Comparison of ENCODE assay signal across 8 cellular contexts in genomic region chr5:98769006-98769255, GRCh38. TPM values are rescaled to one million over a fixed set of nuclear protein-coding genes. Genes with fewer than 3 reads are reported as not detected.
DNase-seq lines count a peak whose midpoint lies in the region; ATAC-seq and TF ChIP-seq lines count a peak whose summit lies in the region.

No MANE protein-coding gene starts in this region.

- ATAC-seq in lower lobe of right lung (peak in 1 of 2 donors; percentile 11), GM21737 (IDR thresholded peaks at IDR 0.05; ENCODE audit: unreplicated experiment) (no peak)
- no peak for ATAC-seq in stimulated activated memory B cell treated with anti-CD40 and anti-IgM and Interleukin-4, amounts not matched to agents 10 μg/mL and 1 μg/mL and 100 μg/mL, for 72 hours

- H3K4me3 ChIP-seq in colonic mucosa (peak overlapping the region; percentile 65), lower lobe of right lung (peak overlapping the region; percentile 74)

- H3K27me3 ChIP-seq in colonic mucosa (no peaks in the 10 kb centered on the region), lower lobe of right lung (ENCODE audit: low read depth) (peaks cover 6% of the 10 kb centered on the region)

- H3K36me3 Mint-ChIP-seq in stimulated activated memory B cell treated with anti-CD40 and anti-IgM and Interleukin-4, amounts not matched to agents 10 μg/mL and 1 μg/mL and 100 μg/mL, for 72 hours: no peaks in the 10 kb centered on the region

- TF ChIP-seq CTCF in GM10266 (IDR thresholded peaks at IDR 0.05; ENCODE audit: control insufficient read depth, insufficient read depth, low read depth, missing control alignments): peak; percentile 69
- TF ChIP-seq CTCF in colonic mucosa (IDR thresholded peaks at IDR 0.05): peak; percentile 67
- peak; percentile 61 for TF ChIP-seq CTCF in lower lobe of right lung (IDR thresholded peaks at IDR 0.05)

- H3K27ac ChIP-seq in colonic mucosa (peak overlapping the region; percentile 79), lower lobe of right lung (no peak overlapping the region)

- H3K9me3 ChIP-seq in colonic mucosa (no peaks in the 10 kb centered on the region), lower lobe of right lung (no peaks in the 10 kb centered on the region)

- no peaks in the 10 kb centered on the region for H3K9me3 Mint-ChIP-seq in stimulated activated memory B cell treated with anti-CD40 and anti-IgM and Interleukin-4, amounts not matched to agents 10 μg/mL and 1 μg/mL and 100 μg/mL, for 72 hours

- no peaks in the 10 kb centered on the region for H3K4me1 ChIP-seq in colonic mucosa
- peaks cover 47% of the 10 kb centered on the region for H3K4me1 ChIP-seq in lower lobe of right lung

- no peak overlapping the region for H3K27ac Mint-ChIP-seq in stimulated activated memory B cell treated with anti-CD40 and anti-IgM and Interleukin-4, amounts not matched to agents 10 μg/mL and 1 μg/mL and 100 μg/mL, for 72 hours

- H3K4me3 Mint-ChIP-seq in stimulated activated memory B cell treated with anti-CD40 and anti-IgM and Interleukin-4, amounts not matched to agents 10 μg/mL and 1 μg/mL and 100 μg/mL, for 72 hours: peak overlapping the region; percentile 88

- peaks cover 30% of the 10 kb centered on the region for H3K27me3 Mint-ChIP-seq in stimulated activated memory B cell treated with anti-CD40 and anti-IgM and Interleukin-4, amounts not matched to agents 10 μg/mL and 1 μg/mL and 100 μg/mL, for 72 hours

- intact Hi-C loops in colonic mucosa (cut with DNase I) (no loop called here), lower lobe of right lung (cut with DNase I) (no loop called here)

- H3K9ac ChIP-seq in colonic mucosa (ENCODE audit: low read depth in 2 of 2, low read length in 2 of 2): peak overlapping the region; percentile 78 to 97

- H3K4me1 Mint-ChIP-seq in stimulated activated memory B cell treated with anti-CD40 and anti-IgM and Interleukin-4, amounts not matched to agents 10 μg/mL and 1 μg/mL and 100 μg/mL, for 72 hours: peaks cover 45% of the 10 kb centered on the region

- DNase-seq in GM10266 (ENCODE audit: extremely low spot score) (peak; percentile 60), T-helper 22 cell (ENCODE audit: low read depth) (peak; percentile 28), colonic mucosa (peak; percentile 79), lower lobe of right lung (peak; percentile 56), SW480 (ENCODE audit: low spot score) (no peak), NCI-H1092 treated with DMSO at 0.1 percent for 48 hours (lab: John Stamatoyannopoulos, UW) (no peak)

- H3K36me3 ChIP-seq in colonic mucosa (no peaks in the 10 kb centered on the region), lower lobe of right lung (no peaks in the 10 kb centered on the region)

RNA-seq across cellular contexts. Expression of gene RGMB, which starts 4.5 kb away (rescaled TPM):
- 10 to 100 TPM; 67.7 to 69.6 TPM for total RNA-seq in colonic mucosa
- total RNA-seq in lower lobe of right lung: 22.9 TPM

Comparison
In these comparisons a context has a peak if more than half of its experiments do, and no peak if none do; other contexts are left out.
1. DNase-seq: peak in GM10266 (single experiment), T-helper 22 cell (single experiment), colonic mucosa (single experiment) and lower lobe of right lung (single experiment); none in SW480 (single experiment) and NCI-H1092 treated with DMSO at 0.1 percent for 48 hours (single experiment).
2. Peak in every context shown above with its lines, with median percentiles within 50 percentile points of each other: CTCF ChIP-seq.